Comparison of ENCODE assay signal across 8 cellular contexts in genomic region chr5:115544371-115545064, GRCh38. TPM values are rescaled to one million over a fixed set of nuclear protein-coding genes. Genes with fewer than 3 reads are reported as not detected.
DNase-seq lines count a peak whose midpoint lies in the region; ATAC-seq and TF ChIP-seq lines count a peak whose summit lies in the region.

FEM1C (minus strand) TSS chr5:115544775; CDS start chr5:115543493, 1,282 bp downstream.

- ATAC-seq in GM18907 (IDR thresholded peaks at IDR 0.05; ENCODE audit: unreplicated experiment) (peak; percentile 98), HG03159 (IDR thresholded peaks at IDR 0.05; ENCODE audit: unreplicated experiment) (peak; percentile 96), WTC11 (peak; percentile 96)

- H3K4me1 Mint-ChIP-seq in WTC11 (peaks cover 47% of the 10 kb centered on the region), immature natural killer cell (peaks cover 52% of the 10 kb centered on the region in 2 donors)

- H3K27ac ChIP-seq in spleen: peak within 1 kb of the TSS; percentile 90 to 100 (median 100)

- DNase-seq in AG04449 (ENCODE audit: low read depth, low spot score) (peak; percentile 78), NCI-H2227 treated with DMSO at 0.1 percent for 48 hours (lab: John Stamatoyannopoulos, UW) (peak; percentile 93), WTC11 (ENCODE audit: low spot score) (peak; percentile 96), cardiac fibroblast (ENCODE audit: low read depth in 2 of 2) (peak; percentile 97 to 99), immature natural killer cell (peak; percentile 91 to 94 (median 93)), spleen (peak; percentile 100)

- POLR2A ChIA-PET in AG04449 (lab: Yijun Ruan, JAX) (interaction anchor here (0.8 to 2.5 kb wide), 12 partner anchors 12 to 207 kb away, joined by 3 to 10 read pairs (median 4); no protein-coding TSS in a partner anchor), WTC11 (lab: Charles Lee) (interaction anchor here (0.6 to 2.1 kb wide), 6 partner anchors 16 to 418 kb away, joined by 3 to 17 read pairs (median 3); partner anchors contain the start of genes CCDC112 and LVRN)

- intact Hi-C loops in spleen (cut with DNase I; ENCODE audit: low total_unique reads): no loop called here

- CTCF ChIA-PET in AG04449 (lab: Yijun Ruan, JAX) (interaction anchor here (1.2 to 3.2 kb wide), 5 partner anchors 21 to 248 kb away, joined by 3 to 21 read pairs (median 5); partner anchors contain the start of gene CCDC112), WTC11 (lab: Charles Lee) (interaction anchor here (1.0 to 2.7 kb wide), 4 partner anchors 26 to 235 kb away, joined by 3 to 24 read pairs (median 6); no protein-coding TSS in a partner anchor)

- H3K9me3 ChIP-seq in spleen: peaks cover 0 to 18% (median 13%) of the 10 kb centered on the region in 8 donors

- H3K36me3 ChIP-seq in spleen: peaks cover 0 to 15% (median 0%) of the 10 kb centered on the region in 6 donors

- WGBS in spleen, 5 donors: 1 to 2% (median 1%) methylated on average over 18 to 79 of the region's 79 CpGs

- peaks cover 24 to 50% (median 45%) of the 10 kb centered on the region in 6 donors for H3K4me1 ChIP-seq in spleen

- H3K4me3 ChIP-seq in AG04449 (ENCODE audit: low read depth, low read length) (peak within 1 kb of the TSS; percentile 78), cardiac fibroblast (replicated peaks in 1 of 2; ENCODE audit: low read depth in 2 of 2, low read length in 2 of 2) (peak within 1 kb of the TSS; percentile 59 to 71), spleen (peak within 1 kb of the TSS; percentile 60 to 87 (median 74))

- no peak for TF ChIP-seq CTCF in AG04449 (IDR thresholded peaks at IDR 0.05; ENCODE audit: insufficient read depth, low read length, missing control alignments)
- TF ChIP-seq CTCF in WTC11 (IDR thresholded peaks at IDR 0.05): no peak
- TF ChIP-seq CTCF in cardiac fibroblast (IDR thresholded peaks at IDR 0.05; ENCODE audit: low read depth, low read length): no peak
- TF ChIP-seq CTCF in spleen (IDR thresholded peaks at IDR 0.05 in 8 of 11, conservative IDR thresholded peaks at IDR 0.05 in 3 of 11): peak in 2 of 11 experiments; percentile 14 to 19

- H3K27me3 Mint-ChIP-seq in WTC11 (ENCODE audit: low read depth): peaks cover 6% of the 10 kb centered on the region
- peaks cover 0 to 9% (median 5%) of the 10 kb centered on the region in 3 donors for H3K27me3 Mint-ChIP-seq in immature natural killer cell (ENCODE audit: low read depth in 3 of 3)

- peak; percentile 89 to 99 (median 98) for TF ChIP-seq POLR2A in spleen (IDR thresholded peaks at IDR 0.05)

- H3K27me3 ChIP-seq in spleen (replicated peaks in 1 of 7): no peaks in the 10 kb centered on the region

- H3K36me3 Mint-ChIP-seq in WTC11 (peaks cover 44% of the 10 kb centered on the region), immature natural killer cell (peaks cover 0 to 7% (median 4%) of the 10 kb centered on the region in 3 donors)

- peaks cover 21% of the 10 kb centered on the region for H3K9me3 Mint-ChIP-seq in WTC11
- H3K9me3 Mint-ChIP-seq in immature natural killer cell: no peaks in the 10 kb centered on the region

- H3K4me3 Mint-ChIP-seq in WTC11 (peak within 1 kb of the TSS; percentile 93), immature natural killer cell (peak within 1 kb of the TSS; percentile 88 to 99 (median 97))

- H3K27ac Mint-ChIP-seq in WTC11 (peak within 1 kb of the TSS; percentile 96), immature natural killer cell (peak within 1 kb of the TSS; percentile 95 to 98 (median 97))

TF ChIP-seq in WTC11, 78 proteins besides CTCF, POLR2A, EP300 and RAD21 (continues in another document):
- no peak for TF ChIP-seq ZBTB21 (CRISPR knock-in tag; IDR thresholded peaks at IDR 0.05; ENCODE audit: borderline replicate concordance)
- no peak; the same call in 1 of the 2 replicates for TF ChIP-seq ZNF317 (CRISPR knock-in tag; IDR thresholded peaks at IDR 0.05; ENCODE audit: borderline replicate concordance, low read depth)
- 0 out of 2 replicates have a peak, but pooled peaks have one; percentile 21 for TF ChIP-seq ZNF281 (CRISPR knock-in tag; IDR thresholded peaks at IDR 0.05)
- peak; percentile 91; the same call in 1 of the 2 replicates for TF ChIP-seq ARID4B (CRISPR knock-in tag; IDR thresholded peaks at IDR 0.05; ENCODE audit: borderline replicate concordance)
- no peak for TF ChIP-seq AR (CRISPR knock-in tag; IDR thresholded peaks at IDR 0.05)

RNA-seq across cellular contexts. Expression of gene FEM1C, which starts in this region (rescaled TPM):
- 12.1 to 13.6 TPM (median 12.4 TPM) in 3 replicates for total RNA-seq in WTC11 (2021)
- 1 to 10 TPM in 2 of 3 donors, under 1 TPM in 1; 0.73 to 2.0 (median 1.5) TPM for polyA plus RNA-seq in immature natural killer cell
- total RNA-seq in spleen: 10 to 100 TPM; 15.1 to 22.7 (median 18.3) TPM
- polyA plus RNA-seq in spleen: 1 to 10 TPM; 3.1 to 5.0 (median 3.8) TPM

Comparison
In these comparisons a context has a peak if more than half of its experiments do, and no peak if none do; other contexts are left out.
1. Peak in every context shown above with its lines: DNase-seq, ATAC-seq, H3K4me3 ChIP-seq and H3K27ac ChIP-seq.